25 cellular contexts compared by ENCODE assay signal in the genomic region with DNA sequence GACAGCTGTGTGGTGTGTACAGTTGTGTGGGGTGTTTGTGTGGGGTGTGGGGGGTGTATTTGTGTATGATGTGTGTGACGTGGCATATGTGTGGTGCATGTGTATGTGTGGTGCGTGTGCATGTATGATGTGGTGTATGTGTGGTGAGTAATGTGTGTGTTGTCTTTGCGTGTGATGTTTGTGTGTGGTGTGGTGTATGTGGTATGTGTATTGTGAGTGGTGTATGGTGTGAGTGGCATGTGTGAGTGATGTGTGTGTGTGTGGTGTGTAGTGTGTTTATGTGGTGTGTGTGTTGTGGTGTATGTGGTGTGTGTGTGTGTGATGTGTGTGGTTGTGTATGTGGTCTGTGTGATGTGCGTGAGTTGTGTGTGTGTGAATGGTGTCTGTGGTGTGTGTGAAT.
"Had no signal": no experiment of that assay in that cellular context is flagged by ENCODE, and none has a peak within 500 bp of the region (broad histone marks: within the 10 kb centered on the region; RNA-seq: fewer than 3 reads in every experiment).

No MANE protein-coding gene starts in this region.

- H3K27me3 ChIP-seq: brain microvascular endothelial cell had no signal

- DNase-seq: activated CD4-positive, alpha-beta memory T cell treated with anti-CD3 and anti-CD28 coated beads for 36 hours; activated CD4-positive, alpha-beta T cell treated with anti-CD3 and anti-CD28 coated beads for 36 hours; activated CD4-positive, alpha-beta T cell treated with anti-CD3 and anti-CD28 coated beads, Interleukin-2, amount 10 ng/mL, durations not matched to agents 24 days and 14 days; activated CD4-positive, CD25-positive, alpha-beta regulatory T cell; activated CD4-positive, CD25-positive, alpha-beta regulatory T cell treated with anti-CD3 and anti-CD28 coated beads, Interleukin-2, amount 50 U/mL, for 72 hours; activated CD8-positive, alpha-beta memory T cell treated with anti-CD3 and anti-CD28 coated beads, Interleukin-2, amount 50 U/mL, for 48 hours; activated CD8-positive, alpha-beta T cell treated with anti-CD3 and anti-CD28 coated beads, Interleukin-2, amount 10 ng/mL, durations not matched to agents 7 days and 5 days; activated gamma-delta T cell; activated naive CD4-positive, alpha-beta T cell; activated naive CD4-positive, alpha-beta T cell treated with anti-CD3 and anti-CD28 coated beads, Interleukin-2, amount 10 ng/mL, durations not matched to agents 7 days and 5 days; activated naive CD8-positive, alpha-beta T cell treated with anti-CD3 and anti-CD28 coated beads, Interleukin-2, amount 10 ng/mL, durations not matched to agents 7 days and 5 days; activated T-cell treated with anti-CD3 and anti-CD28 coated beads for 4 hours; activated T-cell treated with anti-CD3 and anti-CD28 coated beads, Interleukin-2, amount 50 U/mL, for 24 hours; activated T-cell treated with anti-CD3 and anti-CD28 coated beads, Interleukin-2, amount 50 U/mL, for 72 hours; anterior cingulate cortex; brain microvascular endothelial cell; effector CD4-positive, alpha-beta T cell; effector memory CD8-positive, alpha-beta T cell; foreskin keratinocyte; gastrocnemius medialis; glutamatergic neuron; heart left ventricle had no signal

- H3K27ac ChIP-seq: brain microvascular endothelial cell, coronary artery, esophagus muscularis mucosa, foreskin keratinocyte, gastrocnemius medialis, heart left ventricle had no signal

- ATAC-seq: activated CD4-positive, alpha-beta T cell treated with anti-CD3 and anti-CD28 coated beads for 36 hours; activated CD8-positive, alpha-beta T cell treated with anti-CD3 and anti-CD28 coated beads, Interleukin-2, amount 10 ng/mL, durations not matched to agents 7 days and 5 days; activated naive CD4-positive, alpha-beta T cell treated with anti-CD3 and anti-CD28 coated beads, Interleukin-2, amount 50 U/mL, for 72 hours; activated T-cell treated with anti-CD3 and anti-CD28 coated beads, Interleukin-2, amount 50 U/mL, for 72 hours; effector memory CD8-positive, alpha-beta T cell; foreskin keratinocyte; gastrocnemius medialis; heart left ventricle had no signal

- H3K4me3 ChIP-seq: coronary artery, esophagus muscularis mucosa, gastrocnemius medialis, heart left ventricle had no signal

- H3K4me1 ChIP-seq: foreskin keratinocyte, gastrocnemius medialis, heart left ventricle had no signal

- H3K9me3 ChIP-seq: esophagus muscularis mucosa, gastrocnemius medialis, heart left ventricle had no signal

- H3K36me3 ChIP-seq: brain microvascular endothelial cell, esophagus muscularis mucosa, gastrocnemius medialis, heart left ventricle had no signal
